Comparison of ENCODE assay signal across 1 cellular context in the genomic region with DNA sequence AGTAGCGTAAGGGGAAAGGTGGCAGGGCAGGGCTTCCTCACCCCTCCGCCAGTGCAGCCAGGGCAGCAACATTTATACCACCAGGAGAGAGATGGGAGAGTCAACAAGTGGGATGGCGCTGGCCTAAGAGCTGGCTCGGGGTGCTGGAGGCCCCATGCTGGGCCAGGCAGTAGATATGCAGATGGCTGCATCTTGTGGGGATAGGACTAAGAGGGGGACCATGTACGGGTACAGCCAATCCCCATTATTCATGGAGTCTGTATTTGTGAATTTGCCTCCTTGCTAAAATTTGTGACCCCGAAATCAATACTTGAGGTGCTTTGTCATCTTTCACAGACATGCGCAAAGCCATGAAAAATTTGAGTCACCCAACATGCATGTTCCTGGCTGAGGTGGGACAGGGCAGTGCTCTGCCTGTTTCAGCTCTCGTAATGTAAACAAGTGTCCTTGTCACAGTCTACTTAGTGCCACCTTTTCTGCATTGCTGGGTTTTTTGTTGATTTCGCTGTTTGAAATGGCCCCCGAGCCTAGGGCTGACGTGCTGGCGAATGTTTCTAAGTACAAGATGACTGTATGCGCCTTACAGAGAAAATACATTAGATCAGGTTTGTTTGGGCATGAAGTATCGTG.
TF ChIP-seq lines count a peak whose summit lies in the region.

No MANE protein-coding gene starts in this region.

TF ChIP-seq in GM23338, 12 proteins besides CTCF, POLR2A, EP300 and RAD21:
- no peak for TF ChIP-seq JUNB (IDR thresholded peaks at IDR 0.05; ENCODE audit: unreplicated experiment)
- no peak for TF ChIP-seq EZH2phosphoT487 (IDR thresholded peaks at IDR 0.05; ENCODE audit: unreplicated experiment)
- TF ChIP-seq POLR2AphosphoS5 (IDR thresholded peaks at IDR 0.05; ENCODE audit: low read depth) = no peak
- no peak for TF ChIP-seq REST (IDR thresholded peaks at IDR 0.05; ENCODE audit: unreplicated experiment)
- no peak for TF ChIP-seq NANOG (IDR thresholded peaks at IDR 0.05; ENCODE audit: borderline replicate concordance)
- TF ChIP-seq ZNF331 (CRISPR knock-in tag; IDR thresholded peaks at IDR 0.05; ENCODE audit: low read depth) = no peak
- no peak for TF ChIP-seq EZH2 (IDR thresholded peaks at IDR 0.05; ENCODE audit: low read depth, unreplicated experiment)
- no peak for TF ChIP-seq ZNF114 (CRISPR knock-in tag; IDR thresholded peaks at IDR 0.05)
- TF ChIP-seq ETS1 (IDR thresholded peaks at IDR 0.05) = no peak
- no peak for TF ChIP-seq STAT1 (IDR thresholded peaks at IDR 0.05; ENCODE audit: unreplicated experiment)
- no peak for TF ChIP-seq CREB1 (CRISPR knock-in tag; IDR thresholded peaks at IDR 0.05; ENCODE audit: low read depth)
- TF ChIP-seq, protein P1, sequence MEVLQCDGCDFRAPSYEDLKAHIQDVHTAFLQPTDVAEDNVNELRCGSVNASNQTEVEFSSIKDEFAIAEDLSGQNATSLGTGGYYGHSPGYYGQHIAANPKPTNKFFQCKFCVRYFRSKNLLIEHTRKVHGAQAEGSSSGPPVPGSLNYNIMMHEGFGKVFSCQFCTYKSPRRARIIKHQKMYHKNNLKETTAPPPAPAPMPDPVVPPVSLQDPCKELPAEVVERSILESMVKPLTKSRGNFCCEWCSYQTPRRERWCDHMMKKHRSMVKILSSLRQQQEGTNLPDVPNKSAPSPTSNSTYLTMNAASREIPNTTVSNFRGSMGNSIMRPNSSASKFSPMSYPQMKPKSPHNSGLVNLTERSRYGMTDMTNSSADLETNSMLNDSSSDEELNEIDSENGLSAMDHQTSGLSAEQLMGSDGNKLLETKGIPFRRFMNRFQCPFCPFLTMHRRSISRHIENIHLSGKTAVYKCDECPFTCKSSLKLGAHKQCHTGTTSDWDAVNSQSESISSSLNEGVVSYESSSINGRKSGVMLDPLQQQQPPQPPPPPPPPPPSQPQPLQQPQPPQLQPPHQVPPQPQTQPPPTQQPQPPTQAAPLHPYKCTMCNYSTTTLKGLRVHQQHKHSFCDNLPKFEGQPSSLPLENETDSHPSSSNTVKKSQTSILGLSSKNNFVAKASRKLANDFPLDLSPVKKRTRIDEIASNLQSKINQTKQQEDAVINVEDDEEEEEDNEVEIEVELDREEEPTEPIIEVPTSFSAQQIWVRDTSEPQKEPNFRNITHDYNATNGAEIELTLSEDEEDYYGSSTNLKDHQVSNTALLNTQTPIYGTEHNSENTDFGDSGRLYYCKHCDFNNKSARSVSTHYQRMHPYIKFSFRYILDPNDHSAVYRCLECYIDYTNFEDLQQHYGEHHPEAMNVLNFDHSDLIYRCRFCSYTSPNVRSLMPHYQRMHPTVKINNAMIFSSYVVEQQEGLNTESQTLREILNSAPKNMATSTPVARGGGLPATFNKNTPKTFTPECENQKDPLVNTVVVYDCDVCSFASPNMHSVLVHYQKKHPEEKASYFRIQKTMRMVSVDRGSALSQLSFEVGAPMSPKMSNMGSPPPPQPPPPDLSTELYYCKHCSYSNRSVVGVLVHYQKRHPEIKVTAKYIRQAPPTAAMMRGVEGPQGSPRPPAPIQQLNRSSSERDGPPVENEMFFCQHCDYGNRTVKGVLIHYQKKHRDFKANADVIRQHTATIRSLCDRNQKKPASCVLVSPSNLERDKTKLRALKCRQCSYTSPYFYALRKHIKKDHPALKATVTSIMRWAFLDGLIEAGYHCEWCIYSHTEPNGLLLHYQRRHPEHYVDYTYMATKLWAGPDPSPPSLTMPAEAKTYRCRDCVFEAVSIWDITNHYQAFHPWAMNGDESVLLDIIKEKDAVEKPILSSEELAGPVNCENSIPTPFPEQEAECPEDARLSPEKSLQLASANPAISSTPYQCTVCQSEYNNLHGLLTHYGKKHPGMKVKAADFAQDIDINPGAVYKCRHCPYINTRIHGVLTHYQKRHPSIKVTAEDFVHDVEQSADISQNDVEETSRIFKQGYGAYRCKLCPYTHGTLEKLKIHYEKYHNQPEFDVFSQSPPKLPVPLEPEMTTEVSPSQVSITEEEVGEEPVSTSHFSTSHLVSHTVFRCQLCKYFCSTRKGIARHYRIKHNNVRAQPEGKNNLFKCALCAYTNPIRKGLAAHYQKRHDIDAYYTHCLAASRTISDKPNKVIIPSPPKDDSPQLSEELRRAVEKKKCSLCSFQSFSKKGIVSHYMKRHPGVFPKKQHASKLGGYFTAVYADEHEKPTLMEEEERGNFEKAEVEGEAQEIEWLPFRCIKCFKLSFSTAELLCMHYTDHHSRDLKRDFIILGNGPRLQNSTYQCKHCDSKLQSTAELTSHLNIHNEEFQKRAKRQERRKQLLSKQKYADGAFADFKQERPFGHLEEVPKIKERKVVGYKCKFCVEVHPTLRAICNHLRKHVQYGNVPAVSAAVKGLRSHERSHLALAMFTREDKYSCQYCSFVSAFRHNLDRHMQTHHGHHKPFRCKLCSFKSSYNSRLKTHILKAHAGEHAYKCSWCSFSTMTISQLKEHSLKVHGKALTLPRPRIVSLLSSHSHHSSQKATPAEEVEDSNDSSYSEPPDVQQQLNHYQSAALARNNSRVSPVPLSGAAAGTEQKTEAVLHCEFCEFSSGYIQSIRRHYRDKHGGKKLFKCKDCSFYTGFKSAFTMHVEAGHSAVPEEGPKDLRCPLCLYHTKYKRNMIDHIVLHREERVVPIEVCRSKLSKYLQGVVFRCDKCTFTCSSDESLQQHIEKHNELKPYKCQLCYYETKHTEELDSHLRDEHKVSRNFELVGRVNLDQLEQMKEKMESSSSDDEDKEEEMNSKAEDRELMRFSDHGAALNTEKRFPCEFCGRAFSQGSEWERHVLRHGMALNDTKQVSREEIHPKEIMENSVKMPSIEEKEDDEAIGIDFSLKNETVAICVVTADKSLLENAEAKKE (CRISPR knock-in tag; IDR thresholded peaks at IDR 0.05) = no peak
TF ChIP-seq in GM23338: peak in this region for 0.
